Comparison of ENCODE assay signal across 8 cellular contexts in the genomic region with DNA sequence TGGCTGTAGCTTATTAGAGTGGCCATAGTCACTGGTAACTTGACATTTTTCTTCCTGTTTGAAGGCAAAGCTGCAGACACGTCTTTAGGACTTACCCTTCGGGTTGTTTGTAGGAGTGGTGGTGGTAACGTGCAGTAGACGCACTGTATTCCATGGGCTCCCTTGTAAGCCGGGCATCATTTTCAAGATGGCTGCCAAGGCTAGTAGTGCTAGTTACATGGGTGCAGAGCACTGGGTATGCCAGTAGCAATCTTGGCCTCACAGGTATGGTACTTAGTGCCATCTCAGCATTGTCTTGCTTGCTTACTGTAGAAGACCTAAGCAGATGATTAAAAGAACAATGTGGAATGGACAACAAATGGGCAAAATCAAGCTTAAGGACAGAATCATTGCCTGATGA. TPM values are rescaled to one million over a fixed set of nuclear protein-coding genes. Genes with fewer than 3 reads are reported as not detected.
DNase-seq lines count a peak whose midpoint lies in the region; ATAC-seq and TF ChIP-seq lines count a peak whose summit lies in the region.

No MANE protein-coding gene starts in this region.

- peak overlapping the region; percentile 66 for H3K9ac ChIP-seq in neural cell (ENCODE audit: low read length)

- H3K9me3 ChIP-seq in Panc1 (ENCODE audit: control insufficient read depth, insufficient read depth, low read depth, low read length): no peaks in the 10 kb centered on the region
- no peaks in the 10 kb centered on the region for H3K9me3 ChIP-seq in neural cell (ENCODE audit: low read length)

- in situ Hi-C loops in Panc1 (cut with HindIII; ENCODE audit: low pct_unique_long_range_greater_than_20kb, low sequenced_read_pairs): no loop called here

- H3K4me1 ChIP-seq in Panc1 (ENCODE audit: control insufficient read depth, insufficient read depth, low read length): peaks cover 54% of the 10 kb centered on the region

- H3K79me2 ChIP-seq in neural cell (replicated peaks; ENCODE audit: insufficient read depth, low read length): peaks cover 66% of the 10 kb centered on the region

- no peak for TF ChIP-seq EP300 in neural cell (conservative IDR thresholded peaks at IDR 0.05; ENCODE audit: poor library complexity, severe bottlenecking)

- no peaks in the 10 kb centered on the region for H3K27me3 ChIP-seq in Panc1 (ENCODE audit: control insufficient read depth, insufficient read depth, low read length)
- no peaks in the 10 kb centered on the region for H3K27me3 ChIP-seq in neural cell (ENCODE audit: insufficient read depth, low read depth, low read length)

- DNase-seq in NCI-H82 (lab: John Stamatoyannopoulos, UW) (peak; percentile 73), NCI-H82 treated with DMSO at 0.1 percent for 48 hours (lab: John Stamatoyannopoulos, UW; ENCODE audit: unreplicated experiment) (no peak), Panc1 (ENCODE audit: low read depth, low spot score) (no peak), cerebellar cortex (ENCODE audit: low spot score) (peak; percentile 21), ecto neural progenitor cell (ENCODE audit: low spot score) (no peak), NCI-H774 (lab: John Stamatoyannopoulos, UW) (no peak)

- intact Hi-C loops in Panc1 (cut with micrococcal nuclease; ENCODE audit: unreplicated experiment): no loop called here

- peak overlapping the region; percentile 70 for H3K4me2 ChIP-seq in neural cell (ENCODE audit: low read length)

- peaks cover 5% of the 10 kb centered on the region for H3F3A ChIP-seq in neural cell (ENCODE audit: insufficient read depth, low read length, poor library complexity, severe bottlenecking)

- POLR2A ChIA-PET in Panc1 (lab: Charles Lee): no interaction called here

- H3K27ac ChIP-seq in Panc1 (ENCODE audit: low read length) (peak overlapping the region; percentile 94), neural cell (ENCODE audit: low read length) (peak overlapping the region; percentile 49)

- TF ChIP-seq CTCF in Panc1 (IDR thresholded peaks at IDR 0.05) (no peak), neural cell (IDR thresholded peaks at IDR 0.05; ENCODE audit: poor library complexity, severe bottlenecking) (no peak)

- TF ChIP-seq RAD21 in neural cell (conservative IDR thresholded peaks at IDR 0.05): no peak

- H3K36me3 ChIP-seq in Panc1 (ENCODE audit: control insufficient read depth, insufficient read depth, low read length): peaks cover 35% of the 10 kb centered on the region
- H3K36me3 ChIP-seq in neural cell (ENCODE audit: insufficient read depth, low read length): no peaks in the 10 kb centered on the region

- peaks cover 15% of the 10 kb centered on the region for H4K20me1 ChIP-seq in neural cell (ENCODE audit: insufficient read depth)

- BruUV-seq in Panc1 (replicated peaks; lab: Mats Ljungman, UMichigan): no TSS peak

- no peaks in the 10 kb centered on the region for H3K9me2 ChIP-seq in neural cell (ENCODE audit: insufficient read depth, low read length)

- CTCF ChIA-PET in Panc1 (lab: Charles Lee): no interaction called here

- no peak overlapping the region for H2AFZ ChIP-seq in neural cell (ENCODE audit: low read depth, low read length)

- ATAC-seq in Panc1: no peak
- ATAC-seq in HG02885 (IDR thresholded peaks at IDR 0.05; ENCODE audit: poor library complexity, unreplicated experiment): no peak

- H3K4me3 ChIP-seq in Panc1 (ENCODE audit: low read depth in 2 of 2, low read length in 2 of 2): peak overlapping the region; percentile 91 to 97
- peak overlapping the region; percentile 77 for H3K4me3 ChIP-seq in neural cell (ENCODE audit: low read length)

TF ChIP-seq in neural cell, 6 proteins besides CTCF, POLR2A, EP300 and RAD21:
- no peak for TF ChIP-seq EZH2 (IDR thresholded peaks at IDR 0.05; ENCODE audit: borderline replicate concordance, insufficient read depth, low read length, poor library complexity, severe bottlenecking)

RNA-seq across cellular contexts. Expression of gene YBX1, which starts 1.9 kb away (rescaled TPM):
- total RNA-seq in Panc1 (2021; ENCODE audit: unreplicated experiment): 908 TPM
- 1,132 TPM for polyA plus RNA-seq in Panc1 (2012; ENCODE audit: insufficient read length)
- 668 and 706 TPM in 2 replicates for polyA plus RNA-seq in neural cell
- polyA minus RNA-seq in neural cell: 877 and 945 TPM in 2 replicates

RNA-seq across cellular contexts. Expression of gene PPIH, which starts 25.9 kb away (rescaled TPM):
- 78.5 TPM for total RNA-seq in Panc1 (2021; ENCODE audit: unreplicated experiment)
- 60.0 TPM for polyA plus RNA-seq in Panc1 (2012; ENCODE audit: insufficient read length)
- polyA plus RNA-seq in neural cell: 61.9 and 85.0 TPM in 2 replicates
- 14.9 and 21.5 TPM in 2 replicates for polyA minus RNA-seq in neural cell

RNA-seq across cellular contexts. Expression of gene CLDN19, which starts 55.9 kb away (rescaled TPM):
- total RNA-seq in Panc1 (2021; ENCODE audit: unreplicated experiment): 0.05 TPM
- not detected for polyA plus RNA-seq in Panc1 (2012; ENCODE audit: insufficient read length)
- not detected in 2 replicates for polyA plus RNA-seq in neural cell
- polyA minus RNA-seq in neural cell: not detected in 2 replicates

Comparison
In these comparisons a context has a peak if more than half of its experiments do, and no peak if none do; other contexts are left out.
1. DNase-seq: peak in NCI-H82 (single experiment) and cerebellar cortex (single experiment); none in NCI-H82 treated with DMSO at 0.1 percent for 48 hours (single experiment), Panc1 (single experiment), ecto neural progenitor cell (single experiment) and NCI-H774 (single experiment).